In the genomic region with DNA sequence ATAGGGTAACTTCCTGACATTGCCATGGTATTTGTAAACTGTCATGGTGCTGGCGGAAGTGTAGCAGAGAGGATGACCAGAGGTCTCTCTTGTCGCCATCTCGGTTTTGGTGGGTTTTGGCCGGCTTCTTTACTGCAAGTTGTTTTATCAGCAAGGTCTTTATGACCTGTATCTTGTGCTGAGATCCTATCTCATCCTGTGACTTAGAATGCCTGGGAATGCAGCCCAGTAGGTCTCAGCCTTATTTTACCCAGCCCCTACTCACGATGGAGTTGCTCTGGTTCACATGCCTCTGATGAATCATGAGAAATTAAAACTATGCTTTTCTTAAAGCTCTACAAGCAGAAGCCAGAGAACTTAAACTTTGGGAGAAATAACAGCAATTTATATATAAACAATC, we compare ENCODE assay signal across 19 cellular contexts. TPM values are rescaled to one million over a fixed set of nuclear protein-coding genes. Genes with fewer than 3 reads are reported as not detected.
A peak's percentile ranks its signal among the peaks of the same experiment; 100 is the strongest.
DNase-seq lines count a peak whose midpoint lies in the region; ATAC-seq, FAIRE-seq and TF ChIP-seq lines count a peak whose summit lies in the region.
"Had no signal": no experiment of that assay in that cellular context is flagged by ENCODE, and none has a peak within 500 bp of the region (broad histone marks: within the 10 kb centered on the region; RNA-seq: fewer than 3 reads in every experiment).

No MANE protein-coding gene starts in this region.

- H3K27me3 ChIP-seq in astrocyte (ENCODE audit: insufficient read depth, low read length), result no peaks in the 10 kb centered on the region
- H3K27me3 ChIP-seq: SJCRH30 had no signal

- FAIRE-seq in astrocyte (lab: Jason Lieb, UNC) (no peak), RCC 7860 (lab: Jason Lieb, UNC) (no peak)

- no peak overlapping the region for H3K27ac ChIP-seq in astrocyte (ENCODE audit: low read depth, low read length)
- H3K27ac ChIP-seq: RWPE1, SJCRH30 had no signal

- H3K9ac ChIP-seq in astrocyte (ENCODE audit: low read length), result no peak overlapping the region

- H3K9me3 Mint-ChIP-seq in astrocyte (ENCODE audit: unreplicated experiment), result peaks cover 2% of the 10 kb centered on the region
- H3K9me3 Mint-ChIP-seq: CD4-positive, alpha-beta T cell had no signal

- no peak overlapping the region for H3K4me3 Mint-ChIP-seq in astrocyte (ENCODE audit: unreplicated experiment)
- H3K4me3 Mint-ChIP-seq: CD4-positive, alpha-beta T cell had no signal

- no peaks in the 10 kb centered on the region for H3K36me3 ChIP-seq in astrocyte (ENCODE audit: insufficient read depth, low read length)
- H3K36me3 ChIP-seq: SJCRH30 had no signal

- no peak overlapping the region for H3K27ac Mint-ChIP-seq in astrocyte (ENCODE audit: unreplicated experiment)
- H3K27ac Mint-ChIP-seq: CD4-positive, alpha-beta T cell had no signal

- TF ChIP-seq CTCF in astrocyte (IDR thresholded peaks at IDR 0.05; ENCODE audit: insufficient read depth, low read depth, low read length) (no peak), retinal pigment epithelial cell (conservative IDR thresholded peaks at IDR 0.05; ENCODE audit: low read depth, low read length) (no peak)

- peak; percentile 12 for DNase-seq in GM04504 (ENCODE audit: low read depth)
- DNase-seq in astrocyte (ENCODE audit: low read depth), result peak; percentile 16
- peak; percentile 35 for DNase-seq in fibroblast of peridontal ligament (ENCODE audit: extremely low read depth)
- DNase-seq in retinal pigment epithelial cell (ENCODE audit: low read depth), result peak; percentile 12
- DNase-seq in RCC 7860 (ENCODE audit: low spot score), result no peak
- no peak for DNase-seq in MV-4-11 (lab: John Stamatoyannopoulos, UW)
- DNase-seq: AML-193; CD4-positive, alpha-beta T cell; DMS79; GDM1; NCI-H146; NCI-H2107; NCI-H345; NCI-H526 treated with DMSO at 0.1 percent for 48 hours; OCI-M1; SJCRH30 had no signal

- no peak overlapping the region for H3K4me2 ChIP-seq in astrocyte (ENCODE audit: low read length)

- H3K4me1 ChIP-seq in astrocyte (ENCODE audit: insufficient read depth, low read length), result no peaks in the 10 kb centered on the region

- H3K4me3 ChIP-seq in astrocyte (ENCODE audit: insufficient read depth, low read depth, low read length) (no peak overlapping the region), retinal pigment epithelial cell (ENCODE audit: low read length) (no peak overlapping the region)
- H3K4me3 ChIP-seq: SJCRH30 had no signal

- H2AFZ ChIP-seq in astrocyte (ENCODE audit: low read depth, low read length), result no peak overlapping the region

- H4K20me1 ChIP-seq in astrocyte (ENCODE audit: insufficient read depth, low read length), result no peaks in the 10 kb centered on the region

- no peak for ATAC-seq in HG03521 (IDR thresholded peaks at IDR 0.05; ENCODE audit: unreplicated experiment)
- no peak for ATAC-seq in GM21447 (IDR thresholded peaks at IDR 0.05; ENCODE audit: unreplicated experiment)

- H3K36me3 Mint-ChIP-seq in astrocyte (ENCODE audit: low read depth, unreplicated experiment), result peaks cover 4% of the 10 kb centered on the region

- H3K27me3 Mint-ChIP-seq in astrocyte (ENCODE audit: low read depth, unreplicated experiment), result peaks cover 16% of the 10 kb centered on the region
- H3K27me3 Mint-ChIP-seq: CD4-positive, alpha-beta T cell had no signal

- H3K4me1 Mint-ChIP-seq in astrocyte (ENCODE audit: low read depth, unreplicated experiment), result no peaks in the 10 kb centered on the region

- no peaks in the 10 kb centered on the region for H3K79me2 ChIP-seq in astrocyte (ENCODE audit: insufficient read depth, low read length)

- H3K9me3 ChIP-seq in astrocyte (ENCODE audit: insufficient read depth, low read depth, low read length), result no peaks in the 10 kb centered on the region
- H3K9me3 ChIP-seq: SJCRH30 had no signal

RNA-seq across cellular contexts. Expression of gene NFU1, which starts 12.7 kb away (rescaled TPM):
- 42.6 and 46.6 TPM in 2 replicates for total RNA-seq in astrocyte

Comparison
In these comparisons a context has a peak if more than half of its experiments do, and no peak if none do; other contexts are left out.
1. DNase-seq: peak in GM04504 (single experiment), astrocyte (single experiment), fibroblast of peridontal ligament (single experiment) and retinal pigment epithelial cell (single experiment); none in RCC 7860 (single experiment) and MV-4-11 (single experiment).